Comparison of ENCODE assay signal across 26 cellular contexts in genomic region chr2:219720956-219721355, GRCh38.
"Had no signal": no experiment of that assay in that cellular context is flagged by ENCODE, and none has a peak within 500 bp of the region (broad histone marks: within the 10 kb centered on the region; RNA-seq: fewer than 3 reads in every experiment).

No MANE protein-coding gene starts in this region.

- H3K79me2 ChIP-seq: hepatocyte had no signal

- H3K9me3 ChIP-seq: left lung, lower lobe of right lung, ovary, prostate gland, stomach, testis, thyroid gland, transverse colon, upper lobe of left lung had no signal

- H3K4me1 ChIP-seq: left lung, lower lobe of right lung, prostate gland, stomach, testis, thyroid gland, transverse colon, upper lobe of left lung had no signal

- H3K4me1 Mint-ChIP-seq: stimulated activated naive B cell treated with anti-CD40 and anti-IgM and Interleukin-4, amounts not matched to agents 10 μg/mL and 1 μg/mL and 100 μg/mL, for 72 hours had no signal

- H3K27ac Mint-ChIP-seq: natural killer cell treated with Interleukin-12 subunit alpha and Interleukin-12 subunit beta and Interleukin-15 and Interleukin-18, amount 100 ng/mL, for 72 hours; stimulated activated naive B cell treated with anti-CD40 and anti-IgM and Interleukin-4, amounts not matched to agents 10 μg/mL and 1 μg/mL and 100 μg/mL, for 72 hours had no signal

- ATAC-seq: left colon; left lung; lower lobe of right lung; natural killer cell treated with Interleukin-12 subunit alpha and Interleukin-12 subunit beta and Interleukin-15 and Interleukin-18, amount 100 ng/mL, for 72 hours; right cardiac atrium; sciatic nerve; stimulated activated naive B cell treated with anti-CD40 and anti-IgM and Interleukin-4, amounts not matched to agents 10 μg/mL and 1 μg/mL and 100 μg/mL, for 72 hours; stimulated activated naive CD8-positive, alpha-beta T cell treated with anti-CD3 and anti-CD28 coated beads, Interleukin-15, Interleukin-2, amounts not matched to agents 100 U/mL and 50 U/mL, for 24 hours had no signal

- FAIRE-seq: kidney had no signal

- H3K4me3 ChIP-seq: hepatocyte, left lung, lower lobe of right lung, ovary, prostate gland, skin epidermis, stomach, testis, thyroid gland, transverse colon, upper lobe of left lung had no signal

- H2AFZ ChIP-seq: hepatocyte had no signal

- H3K27ac ChIP-seq: hepatocyte, left lung, lower lobe of right lung, ovary, prostate gland, skin epidermis, stomach, testis, thyroid gland, transverse colon, upper lobe of left lung had no signal

- H3K9me3 Mint-ChIP-seq: natural killer cell treated with Interleukin-12 subunit alpha and Interleukin-12 subunit beta and Interleukin-15 and Interleukin-18, amount 100 ng/mL, for 72 hours; stimulated activated naive B cell treated with anti-CD40 and anti-IgM and Interleukin-4, amounts not matched to agents 10 μg/mL and 1 μg/mL and 100 μg/mL, for 72 hours had no signal

- H3K36me3 ChIP-seq: left lung, lower lobe of right lung, ovary, prostate gland, stomach, thyroid gland, transverse colon, upper lobe of left lung had no signal

- H3K36me3 Mint-ChIP-seq: natural killer cell treated with Interleukin-12 subunit alpha and Interleukin-12 subunit beta and Interleukin-15 and Interleukin-18, amount 100 ng/mL, for 72 hours; stimulated activated naive B cell treated with anti-CD40 and anti-IgM and Interleukin-4, amounts not matched to agents 10 μg/mL and 1 μg/mL and 100 μg/mL, for 72 hours had no signal

- H3K4me3 Mint-ChIP-seq: natural killer cell treated with Interleukin-12 subunit alpha and Interleukin-12 subunit beta and Interleukin-15 and Interleukin-18, amount 100 ng/mL, for 72 hours; stimulated activated naive B cell treated with anti-CD40 and anti-IgM and Interleukin-4, amounts not matched to agents 10 μg/mL and 1 μg/mL and 100 μg/mL, for 72 hours had no signal

- H3K27me3 ChIP-seq: hepatocyte, left lung, ovary, stomach, testis, thyroid gland, upper lobe of left lung had no signal

- DNase-seq: kidney; left colon; left lung; lower lobe of right lung; mammary epithelial cell; mesenchymal stem cell; ovary; posterior cingulate gyrus; retina; right cardiac atrium; stimulated activated CD4-positive, alpha-beta T cell treated with anti-CD3 and anti-CD28 coated beads, Interleukin-12 subunit alpha, Interleukin-12 subunit beta, amount 100 ng/mL, for 4 hours; stimulated activated CD4-positive, alpha-beta T cell treated with anti-CD3 and anti-CD28 coated beads, Interleukin-15, amount 100 ng/mL, for 24 hours; stimulated activated CD4-positive, alpha-beta T cell treated with anti-CD3 and anti-CD28 coated beads, Interleukin-2, amount 100 ng/mL, for 24 hours; stimulated activated CD4-positive, alpha-beta T cell treated with anti-CD3 and anti-CD28 coated beads, Interleukin-4, amount 100 ng/mL, for 1 hour; stimulated activated naive B cell treated with anti-CD40 and anti-IgM and Interleukin-4, amounts not matched to agents 10 μg/mL and 1 μg/mL and 100 μg/mL, for 72 hours; stimulated activated naive CD8-positive, alpha-beta T cell treated with anti-CD3 and anti-CD28 coated beads, Interleukin-15, Interleukin-2, amounts not matched to agents 100 U/mL and 50 U/mL, for 24 hours; stomach; testis; thyroid gland; transverse colon; upper lobe of left lung had no signal

- H3K4me2 ChIP-seq: hepatocyte had no signal
